In genomic region chr21:45636459-45636858, GRCh38 we compare ENCODE assay signal across 2 cellular contexts.
TF ChIP-seq lines count a peak whose summit lies in the region.

No MANE protein-coding gene starts in this region.

TF ChIP-seq in HEK293, 187 proteins besides CTCF, POLR2A, EP300 and RAD21 (continues in another document):
- TF ChIP-seq ZNF274 (IDR thresholded peaks at IDR 0.05; ENCODE audit: low read length): no peak
- peak; percentile 44; the same call in 1 of the 2 replicates for TF ChIP-seq ZNF274 (tag by site-specific recombination; IDR thresholded peaks at IDR 0.05; ENCODE audit: borderline replicate concordance)
- TF ChIP-seq ZNF670 (tag by site-specific recombination; IDR thresholded peaks at IDR 0.05; ENCODE audit: low read depth): peak; percentile 84; the same call in 1 of the 2 replicates
- 0 out of 2 replicates have a peak, but pooled peaks have one; percentile 30 for TF ChIP-seq ZNF311 (tag by site-specific recombination; IDR thresholded peaks at IDR 0.05; ENCODE audit: borderline replicate concordance)
- peak; percentile 72 for TF ChIP-seq ZNF544 (tag by site-specific recombination; IDR thresholded peaks at IDR 0.05)
- no peak for TF ChIP-seq ZNF302 (tag by site-specific recombination; IDR thresholded peaks at IDR 0.05; ENCODE audit: low read depth)
- peak; percentile 96 for TF ChIP-seq ZNF473 (tag by site-specific recombination; IDR thresholded peaks at IDR 0.05)
- TF ChIP-seq ZBTB26 (tag by site-specific recombination; optimal IDR thresholded peaks at IDR 0.05): peak; percentile 19
- TF ChIP-seq ZFP41 (tag by site-specific recombination; IDR thresholded peaks at IDR 0.05; ENCODE audit: borderline replicate concordance): no peak
- peak; percentile 52 for TF ChIP-seq ZNF621 (tag by site-specific recombination; IDR thresholded peaks at IDR 0.05)
- no peak for TF ChIP-seq ZNF10 (tag by site-specific recombination; IDR thresholded peaks at IDR 0.05)
- TF ChIP-seq ZNF596 (tag by site-specific recombination; IDR thresholded peaks at IDR 0.05): no peak
- no peak for TF ChIP-seq ZNF76 (tag by site-specific recombination; IDR thresholded peaks at IDR 0.05; ENCODE audit: borderline replicate concordance, low read depth)
- TF ChIP-seq ZNF18 (tag by site-specific recombination; IDR thresholded peaks at IDR 0.05): peak; percentile 95
- no peak for TF ChIP-seq PRDM10 (tag by site-specific recombination; IDR thresholded peaks at IDR 0.05)
- no peak for TF ChIP-seq ZNF548 (tag by site-specific recombination; IDR thresholded peaks at IDR 0.05)
- TF ChIP-seq HIC1 (tag by site-specific recombination; IDR thresholded peaks at IDR 0.05): no peak
- peak; percentile 25 for TF ChIP-seq ZNF707 (tag by site-specific recombination; IDR thresholded peaks at IDR 0.05)
- no peak for TF ChIP-seq ZNF623 (tag by site-specific recombination; IDR thresholded peaks at IDR 0.05)
- TF ChIP-seq GLI4 (tag by site-specific recombination; IDR thresholded peaks at IDR 0.05): peak; percentile 86

TF ChIP-seq in H1, 55 proteins besides CTCF, POLR2A, EP300 and RAD21:
- no peak for TF ChIP-seq TAF7 (optimal IDR thresholded peaks at IDR 0.05; ENCODE audit: borderline replicate concordance, low read depth, low read length)
- TF ChIP-seq GTF2F1 (IDR thresholded peaks at IDR 0.05; ENCODE audit: borderline replicate concordance, low read depth, low read length): no peak
- no peak for TF ChIP-seq SP4 (IDR thresholded peaks at IDR 0.05; ENCODE audit: low read length)
- TF ChIP-seq CHD2 (IDR thresholded peaks at IDR 0.05; ENCODE audit: low read length): no peak
- TF ChIP-seq CBX8 (IDR thresholded peaks at IDR 0.05; ENCODE audit: borderline replicate concordance, low read depth, low read length): no peak
